Comparison of ENCODE assay signal across 19 cellular contexts in genomic region chr10:14692344-14693199, GRCh38.
DNase-seq lines count a peak whose midpoint lies in the region; ATAC-seq and TF ChIP-seq lines count a peak whose summit lies in the region.
"Had no signal": no experiment of that assay in that cellular context is flagged by ENCODE, and none has a peak within 500 bp of the region (broad histone marks: within the 10 kb centered on the region; RNA-seq: fewer than 3 reads in every experiment).

No MANE protein-coding gene starts in this region.

- no peaks in the 10 kb centered on the region for H3K9me3 Mint-ChIP-seq in activated T-cell treated with anti-CD3 and anti-CD28 coated beads, Interleukin-2, amount 50 U/mL, for 4 hours
- H3K9me3 Mint-ChIP-seq: CD8-positive, alpha-beta T cell had no signal

- H3K27me3 ChIP-seq in transverse colon = no peaks in the 10 kb centered on the region

- peak; percentile 34 to 58 for ATAC-seq in activated T-cell treated with anti-CD3 and anti-CD28 coated beads, Interleukin-2, amount 50 U/mL, for 4 hours
- ATAC-seq in GM18867 (IDR thresholded peaks at IDR 0.05; ENCODE audit: unreplicated experiment) (peak; percentile 65), GM18502 (IDR thresholded peaks at IDR 0.05; ENCODE audit: poor library complexity, unreplicated experiment) (no peak), GM21786 (IDR thresholded peaks at IDR 0.05; ENCODE audit: unreplicated experiment) (no peak)
- ATAC-seq: A549; CD8-positive, alpha-beta T cell; K562; Right ventricle myocardium inferior had no signal

- H3K4me3 Mint-ChIP-seq in activated T-cell treated with anti-CD3 and anti-CD28 coated beads, Interleukin-2, amount 50 U/mL, for 4 hours = no peak overlapping the region
- H3K4me3 Mint-ChIP-seq: CD8-positive, alpha-beta T cell had no signal

- no peaks in the 10 kb centered on the region for H3K36me3 Mint-ChIP-seq in activated T-cell treated with anti-CD3 and anti-CD28 coated beads, Interleukin-2, amount 50 U/mL, for 4 hours (ENCODE audit: insufficient read depth)
- H3K36me3 Mint-ChIP-seq: CD8-positive, alpha-beta T cell had no signal

- H3K9me3 ChIP-seq in transverse colon = no peaks in the 10 kb centered on the region
- H3K9me3 ChIP-seq: A549 had no signal

- no peak for TF ChIP-seq CTCF in VCaP (conservative IDR thresholded peaks at IDR 0.05)
- no peak for TF ChIP-seq CTCF in transverse colon (IDR thresholded peaks at IDR 0.05)

- no peaks in the 10 kb centered on the region for H3K36me3 ChIP-seq in transverse colon

- H3K4me3 ChIP-seq in transverse colon = no peak overlapping the region
- H3K4me3 ChIP-seq: A549, GM23248, K562 had no signal

- peaks cover 0 to 13% (median 11%) of the 10 kb centered on the region in 4 donors for H3K4me1 ChIP-seq in transverse colon

- no peaks in the 10 kb centered on the region for H3K27me3 Mint-ChIP-seq in activated T-cell treated with anti-CD3 and anti-CD28 coated beads, Interleukin-2, amount 50 U/mL, for 4 hours (ENCODE audit: low read depth)

- no peak for TF ChIP-seq EP300 in transverse colon (IDR thresholded peaks at IDR 0.05; ENCODE audit: low read depth)

- in situ Hi-C loops in transverse colon (cut with MboI; ENCODE audit: low pct_ligation_motif_present in 1 of 4, low pct_unique_long_range_greater_than_20kb in 1 of 4, low sequenced_read_pairs in 3 of 4) = no loop called here

- WGBS in transverse colon (ENCODE audit: low coverage in 1 of 2), 2 donors = 0 to 38% methylated on average over 2 to 17 of the region's 17 CpGs

- TF ChIP-seq POLR2A in transverse colon (IDR thresholded peaks at IDR 0.05) = no peak

- H3K4me1 Mint-ChIP-seq in activated T-cell treated with anti-CD3 and anti-CD28 coated beads, Interleukin-2, amount 50 U/mL, for 4 hours (ENCODE audit: low read depth) = peaks cover 6% of the 10 kb centered on the region

- intact Hi-C loops in transverse colon (cut with DNase I; ENCODE audit: low total_unique reads) = no loop called here

- no peak for DNase-seq in activated T-cell treated with anti-CD3 and anti-CD28 coated beads, Interleukin-2, amount 50 U/mL, for 4 hours
- DNase-seq in activated T-cell treated with anti-CD3 and anti-CD28 coated beads for 4 hours (no peak), transverse colon (peak; percentile 24)
- DNase-seq: Calu3; CD8-positive, alpha-beta T cell; GM23248; HCEC 1CT; MV-4-11; NCI-H1694 treated with DMSO at 0.1 percent for 48 hours; NCI-H510A; NCI-H748 treated with DMSO at 0.1 percent for 48 hours; NK-92 treated with Interleukin-12 subunit alpha and Interleukin-12 subunit beta, amount 100 ng/mL, for 24 hours had no signal

- peak overlapping the region; percentile 44 for H3K27ac ChIP-seq in VCaP
- H3K27ac ChIP-seq in transverse colon = peak overlapping the region in 2 of 4 donors; percentile 54 to 66
- H3K27ac ChIP-seq: A549, GM23248 had no signal

Comparison
In these comparisons a context has a peak if more than half of its experiments do, and no peak if none do; other contexts are left out.
1. ATAC-seq: peak in activated T-cell treated with anti-CD3 and anti-CD28 coated beads, Interleukin-2, amount 50 U/mL, for 4 hours (2 of 2) and GM18867 (single experiment); none in GM18502 (single experiment) and GM21786 (single experiment).